ENCODE assay signal across 1 cellular context in genomic region chr9:5429873-5430564, GRCh38.
TF ChIP-seq lines count a peak whose summit lies in the region.

No MANE protein-coding gene starts in this region.

TF ChIP-seq in GM12878, 131 proteins besides CTCF, POLR2A, EP300 and RAD21 (continued from another document):
- TF ChIP-seq, protein P1, sequence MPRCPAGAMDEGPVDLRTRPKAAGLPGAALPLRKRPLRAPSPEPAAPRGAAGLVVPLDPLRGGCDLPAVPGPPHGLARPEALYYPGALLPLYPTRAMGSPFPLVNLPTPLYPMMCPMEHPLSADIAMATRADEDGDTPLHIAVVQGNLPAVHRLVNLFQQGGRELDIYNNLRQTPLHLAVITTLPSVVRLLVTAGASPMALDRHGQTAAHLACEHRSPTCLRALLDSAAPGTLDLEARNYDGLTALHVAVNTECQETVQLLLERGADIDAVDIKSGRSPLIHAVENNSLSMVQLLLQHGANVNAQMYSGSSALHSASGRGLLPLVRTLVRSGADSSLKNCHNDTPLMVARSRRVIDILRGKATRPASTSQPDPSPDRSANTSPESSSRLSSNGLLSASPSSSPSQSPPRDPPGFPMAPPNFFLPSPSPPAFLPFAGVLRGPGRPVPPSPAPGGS (IDR thresholded peaks at IDR 0.05; ENCODE audit: borderline replicate concordance, insufficient read depth, low read depth, low read length, poor library complexity, severe bottlenecking) = peak; percentile 53
- TF ChIP-seq TCF7 (IDR thresholded peaks at IDR 0.05; ENCODE audit: borderline replicate concordance) = no peak
